8 cellular contexts compared by ENCODE assay signal in genomic region chr11:27718853-27719574, GRCh38.
DNase-seq lines count a peak whose midpoint lies in the region; ATAC-seq and FAIRE-seq lines count a peak whose summit lies in the region.

No MANE protein-coding gene starts in this region.

- H3K27ac ChIP-seq in duodenal mucosa (ENCODE audit: low read depth, low read length) (no peak overlapping the region), muscle layer of colon (ENCODE audit: low read depth, low read length) (no peak overlapping the region)

- no peak for ATAC-seq in HG02884 (IDR thresholded peaks at IDR 0.05; ENCODE audit: unreplicated experiment)

- H3K4me1 ChIP-seq in duodenal mucosa (ENCODE audit: control insufficient read depth in 1 of 2, insufficient read depth in 2 of 2, low read length in 2 of 2) (peaks cover 4 to 9% of the 10 kb centered on the region in 2 donors), muscle layer of colon (ENCODE audit: insufficient read depth, low read length) (no peaks in the 10 kb centered on the region)

- H3K9ac ChIP-seq in duodenal mucosa (ENCODE audit: low read depth in 1 of 2, low read length in 2 of 2): no peak overlapping the region
- no peak overlapping the region for H3K9ac ChIP-seq in muscle layer of colon (ENCODE audit: low read length)

- peaks cover 50 to 77% of the 10 kb centered on the region in 2 donors for H3K27me3 ChIP-seq in duodenal mucosa (ENCODE audit: control insufficient read depth in 1 of 2, insufficient read depth in 2 of 2, low read length in 2 of 2)
- H3K27me3 ChIP-seq in muscle layer of colon (ENCODE audit: control insufficient read depth in 1 of 2, insufficient read depth in 2 of 2, low read length in 2 of 2): peaks cover 38 to 51% of the 10 kb centered on the region in 2 donors

- H3K9me3 ChIP-seq in duodenal mucosa (ENCODE audit: control insufficient read depth in 1 of 2, low read length in 2 of 2) (no peaks in the 10 kb centered on the region), muscle layer of colon (ENCODE audit: low read length) (no peaks in the 10 kb centered on the region)

- peak; percentile 76 for DNase-seq in AG08396 (ENCODE audit: low spot score)
- peak; percentile 60 for DNase-seq in NCI-H146 treated with DMSO at 0.1 percent for 48 hours (lab: John Stamatoyannopoulos, UW; ENCODE audit: unreplicated experiment)
- no peak for DNase-seq in GDM1 (lab: John Stamatoyannopoulos, UW)
- DNase-seq in activated CD4-positive, alpha-beta T cell treated with anti-CD3 and anti-CD28 coated beads, Interleukin-2, amount 50 U/mL, for 48 hours: no peak
- DNase-seq in GM19239 (ENCODE audit: insufficient read length, low spot score): no peak

- H3K36me3 ChIP-seq in duodenal mucosa (ENCODE audit: control insufficient read depth in 1 of 2, insufficient read depth in 2 of 2, low read length in 2 of 2) (no peaks in the 10 kb centered on the region), muscle layer of colon (ENCODE audit: insufficient read depth, low read length) (no peaks in the 10 kb centered on the region)

- no peak for FAIRE-seq in GM19239 (lab: Jason Lieb, UNC)

- H3K4me3 ChIP-seq in duodenal mucosa (ENCODE audit: low read depth in 1 of 2, low read length in 2 of 2): peak overlapping the region; percentile 41 to 55
- H3K4me3 ChIP-seq in muscle layer of colon (ENCODE audit: low read depth in 1 of 2, low read length in 2 of 2): peak overlapping the region; percentile 41 to 54

Comparison
In these comparisons a context has a peak if more than half of its experiments do, and no peak if none do; other contexts are left out.
1. DNase-seq: peak in AG08396 (single experiment) and NCI-H146 treated with DMSO at 0.1 percent for 48 hours (single experiment); none in GDM1 (single experiment), activated CD4-positive, alpha-beta T cell treated with anti-CD3 and anti-CD28 coated beads, Interleukin-2, amount 50 U/mL, for 48 hours (0 of 2) and GM19239 (single experiment).